Comparison of ENCODE assay signal across 8 cellular contexts in the genomic region with DNA sequence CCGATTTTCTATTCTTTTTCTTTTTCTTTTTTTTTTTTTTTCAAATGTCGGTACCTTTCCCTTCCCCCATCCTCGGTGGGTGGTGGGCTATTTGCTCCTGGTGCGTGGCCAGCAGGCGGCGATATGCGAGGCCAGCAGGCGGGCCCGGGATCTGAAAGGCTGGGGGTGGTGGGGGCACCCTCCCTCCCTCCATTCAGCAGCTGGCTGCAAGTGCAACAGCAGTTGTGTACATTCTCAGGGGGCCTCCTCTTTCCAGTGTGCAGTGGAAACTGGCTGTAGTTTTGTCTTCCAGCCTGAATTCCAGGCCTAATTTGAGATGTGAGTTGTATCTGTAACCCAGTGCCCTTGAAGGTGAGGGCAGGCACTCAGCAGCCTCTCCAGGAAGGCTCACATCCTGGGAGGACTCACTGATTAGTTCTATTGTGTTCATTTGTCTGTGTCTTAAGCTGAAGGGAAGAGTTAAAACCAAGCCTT. TPM values are rescaled to one million over a fixed set of nuclear protein-coding genes. Genes with fewer than 3 reads are reported as not detected.
DNase-seq lines count a peak whose midpoint lies in the region; ATAC-seq, FAIRE-seq and TF ChIP-seq lines count a peak whose summit lies in the region.

No MANE protein-coding gene starts in this region.

- intact Hi-C loops in CD8-positive, alpha-beta T cell (cut with DNase I, micrococcal nuclease): loop anchor here in 1 of 2 experiments (5.0 kb wide), 1 partner anchor 339 kb away; no protein-coding TSS in a partner anchor
- intact Hi-C loops in CD14-positive monocyte (cut with micrococcal nuclease): no loop called here

- H3K9me3 ChIP-seq in CD8-positive, alpha-beta T cell (ENCODE audit: low read length): no peaks in the 10 kb centered on the region

- CTCF ChIA-PET in CD8-positive, alpha-beta T cell (lab: Charles Lee): no interaction called here
- CTCF ChIA-PET in HEK293T (lab: Yijun Ruan, JAX): interaction anchor here (1.1 kb wide), 1 partner anchor 339 kb away, joined by 4 read pairs; no protein-coding TSS in a partner anchor

- peaks cover 36% of the 10 kb centered on the region for H3K4me1 ChIP-seq in CD8-positive, alpha-beta T cell (ENCODE audit: insufficient read depth, low read length)

- H3K4me3 ChIP-seq in CD8-positive, alpha-beta T cell (ENCODE audit: low read depth, low read length): no peak overlapping the region

- no peak for TF ChIP-seq CTCF in CD8-positive, alpha-beta T cell (IDR thresholded peaks at IDR 0.05)
- no peak for TF ChIP-seq CTCF in CD14-positive monocyte (IDR thresholded peaks at IDR 0.05)

- no peaks in the 10 kb centered on the region for H3K36me3 ChIP-seq in CD8-positive, alpha-beta T cell (ENCODE audit: insufficient read depth, low read length)

- POLR2A ChIA-PET in CD8-positive, alpha-beta T cell (lab: Charles Lee): interaction anchor here (1.6 to 2.3 kb wide), 2 partner anchors 22 kb away, joined by 5 to 9 read pairs; no protein-coding TSS in a partner anchor
- POLR2A ChIA-PET in HEK293T (lab: Yijun Ruan, JAX): no interaction called here

- peaks cover 28% of the 10 kb centered on the region for H3K27me3 Mint-ChIP-seq in CD8-positive, alpha-beta T cell (ENCODE audit: low read depth)
- H3K27me3 Mint-ChIP-seq in naive B cell (peaks cover 54 to 61% (median 60%) of the 10 kb centered on the region in 3 donors), CD14-positive monocyte (ENCODE audit: low read depth in 3 of 3) (peaks cover 64 to 79% (median 67%) of the 10 kb centered on the region in 3 donors)

- H3K36me3 Mint-ChIP-seq in CD8-positive, alpha-beta T cell: no peaks in the 10 kb centered on the region
- H3K36me3 Mint-ChIP-seq in naive B cell (peaks cover 0 to 5% of the 10 kb centered on the region in 2 donors), CD14-positive monocyte (no peaks in the 10 kb centered on the region)

- H3K9me3 Mint-ChIP-seq in CD8-positive, alpha-beta T cell: no peaks in the 10 kb centered on the region
- H3K9me3 Mint-ChIP-seq in naive B cell: peaks cover 0 to 4% (median 0%) of the 10 kb centered on the region in 7 donors
- peaks cover 0 to 15% (median 3%) of the 10 kb centered on the region in 7 donors for H3K9me3 Mint-ChIP-seq in CD14-positive monocyte

- DNase-seq in CD8-positive, alpha-beta T cell: no peak
- DNase-seq in HEK293T (ENCODE audit: extremely low spot score) (peak; percentile 62), caudate nucleus (lab: John Stamatoyannopoulos, UW) (peak in 57 of 61 donors; percentile 6 to 75 (median 51)), naive B cell (no peak), CD14-positive monocyte (ENCODE audit: low spot score) (no peak), HTR-8/SVneo (ENCODE audit: insufficient read length, low spot score) (no peak), MV-4-11 (lab: John Stamatoyannopoulos, UW) (no peak)

- H3K4me3 Mint-ChIP-seq in CD8-positive, alpha-beta T cell: peak overlapping the region; percentile 65
- H3K4me3 Mint-ChIP-seq in naive B cell: peak overlapping the region in 6 of 8 donors; percentile 21 to 69 (median 40)
- H3K4me3 Mint-ChIP-seq in CD14-positive monocyte: peak overlapping the region in 1 of 2 donors; percentile 70

- no peak for ATAC-seq in CD8-positive, alpha-beta T cell
- ATAC-seq in naive B cell (ENCODE audit: low read depth in 2 of 2) (no peak), HG03521 (IDR thresholded peaks at IDR 0.05; ENCODE audit: unreplicated experiment) (no peak)

- FAIRE-seq in HTR-8/SVneo (lab: Jason Lieb, UNC): no peak

- peaks cover 31% of the 10 kb centered on the region for H3K4me1 Mint-ChIP-seq in CD8-positive, alpha-beta T cell (ENCODE audit: low read depth)
- peaks cover 4 to 34% (median 25%) of the 10 kb centered on the region in 3 donors for H3K4me1 Mint-ChIP-seq in naive B cell
- peaks cover 32% of the 10 kb centered on the region for H3K4me1 Mint-ChIP-seq in CD14-positive monocyte

- H3K27ac Mint-ChIP-seq in CD8-positive, alpha-beta T cell: no peak overlapping the region
- H3K27ac Mint-ChIP-seq in naive B cell (peak overlapping the region in 2 of 6 donors; percentile 37 to 83), CD14-positive monocyte (no peak overlapping the region)

- H3K27ac ChIP-seq in CD8-positive, alpha-beta T cell (ENCODE audit: low read depth, low read length): no peak overlapping the region
- peak overlapping the region; percentile 39 for H3K27ac ChIP-seq in caudate nucleus (ENCODE audit: low read depth, low read length)

- H3K27me3 ChIP-seq in CD8-positive, alpha-beta T cell (ENCODE audit: insufficient read depth, low read length): peaks cover 7% of the 10 kb centered on the region

TF ChIP-seq in HEK293T, 16 proteins besides CTCF, POLR2A, EP300 and RAD21:
- TF ChIP-seq HDGF (IDR thresholded peaks at IDR 0.05; ENCODE audit: borderline replicate concordance) (no peak), ZNF384 (IDR thresholded peaks at IDR 0.05) (peak; percentile 87)

RNA-seq across cellular contexts. Expression of a gene that starts 3.1 kb away (rescaled TPM):
- not detected for total RNA-seq in CD8-positive, alpha-beta T cell
- polyA plus RNA-seq in naive B cell (ENCODE audit: low read depth in 6 of 6): not detected
- not detected for polyA plus RNA-seq in CD14-positive monocyte

Comparison
In these comparisons a context has a peak if more than half of its experiments do, and no peak if none do; other contexts are left out.
1. DNase-seq: peak in HEK293T (single experiment) and caudate nucleus (57 of 61); none in CD8-positive, alpha-beta T cell (0 of 7), naive B cell (single experiment), CD14-positive monocyte (single experiment), HTR-8/SVneo (single experiment) and MV-4-11 (single experiment).